Comparison of ENCODE assay signal across 1 cellular context in genomic region chr16:2867987-2868789, GRCh38.
TF ChIP-seq lines count a peak whose summit lies in the region.

No MANE protein-coding gene starts in this region.

TF ChIP-seq in GM12878, 131 proteins besides CTCF, POLR2A, EP300 and RAD21 (continues in another document):
- no peak for TF ChIP-seq USF1 (IDR thresholded peaks at IDR 0.05; ENCODE audit: borderline replicate concordance, extremely low read length, insufficient read depth, low read depth, low read length)
- 0 out of 2 replicates have a peak, but pooled peaks have one; percentile 5 for TF ChIP-seq RFX5 (IDR thresholded peaks at IDR 0.05; ENCODE audit: low read depth, low read length)
- peak; percentile 45; the same call in 1 of the 2 replicates for TF ChIP-seq NFIC (IDR thresholded peaks at IDR 0.05; ENCODE audit: low read depth, low read length)
- TF ChIP-seq GABPA (IDR thresholded peaks at IDR 0.05; ENCODE audit: low read depth): peak; percentile 94
- TF ChIP-seq EZH2 (IDR thresholded peaks at IDR 0.05; ENCODE audit: borderline replicate concordance, control insufficient read depth, low read depth, low read length): no peak
- TF ChIP-seq SIX5 (IDR thresholded peaks at IDR 0.05; ENCODE audit: low read depth, low read length, severe bottlenecking): peak; percentile 24
- peak; percentile 94 for TF ChIP-seq MTA2 (IDR thresholded peaks at IDR 0.05; ENCODE audit: low read depth)
- TF ChIP-seq PBX3 (IDR thresholded peaks at IDR 0.05; ENCODE audit: insufficient replicate concordance, low read depth, low read length): no peak
- peak; percentile 67; the same call in 1 of the 2 replicates for TF ChIP-seq TCF12 (IDR thresholded peaks at IDR 0.05; ENCODE audit: low read depth, low read length)
- TF ChIP-seq CBX3 (IDR thresholded peaks at IDR 0.05; ENCODE audit: borderline replicate concordance, low read depth): no peak
- TF ChIP-seq POU2F2 (IDR thresholded peaks at IDR 0.05; ENCODE audit: borderline replicate concordance, low read depth, low read length): peak; percentile 75; the same call in 1 of the 3 replicates
- TF ChIP-seq ZNF687 (IDR thresholded peaks at IDR 0.05): peak; percentile 99
- peak; percentile 59 for TF ChIP-seq NKRF (conservative IDR thresholded peaks at IDR 0.05)
- TF ChIP-seq KAT2A (conservative IDR thresholded peaks at IDR 0.05; ENCODE audit: control insufficient read depth, low read depth, low read length): no peak
- no peak for TF ChIP-seq ZNF274 (IDR thresholded peaks at IDR 0.05; ENCODE audit: insufficient read depth, insufficient read length)
- no peak for TF ChIP-seq JUND (IDR thresholded peaks at IDR 0.05; ENCODE audit: low read depth, low read length)
- TF ChIP-seq CBX5 (IDR thresholded peaks at IDR 0.05; ENCODE audit: low read depth): peak; percentile 63; the same call in 1 of the 2 replicates
- peak; percentile 72; the same call in 1 of the 2 replicates for TF ChIP-seq ESRRA (IDR thresholded peaks at IDR 0.05; ENCODE audit: low read length)
- no peak for TF ChIP-seq BCLAF1 (IDR thresholded peaks at IDR 0.05)
- peak; percentile 68 for TF ChIP-seq NR2F1 (conservative IDR thresholded peaks at IDR 0.05)
- TF ChIP-seq BHLHE40 (IDR thresholded peaks at IDR 0.05; ENCODE audit: borderline replicate concordance in 1 of 2, low read depth in 2 of 2, low read length in 1 of 2): peak in 1 of 2 experiments; percentile 43; a peak in 2 of 4 replicates
- TF ChIP-seq SUPT20H (IDR thresholded peaks at IDR 0.05; ENCODE audit: borderline replicate concordance, control insufficient read depth, low read depth, low read length): no peak
- TF ChIP-seq KLF5 (IDR thresholded peaks at IDR 0.05; ENCODE audit: partially characterized antibody): no peak
- peak; percentile 92; the same call in 1 of the 2 replicates for TF ChIP-seq LARP7 (IDR thresholded peaks at IDR 0.05)
- TF ChIP-seq DPF2 (IDR thresholded peaks at IDR 0.05): peak; percentile 78
- TF ChIP-seq SMARCA5 (IDR thresholded peaks at IDR 0.05): peak; percentile 64
- no peak; the same call in 1 of the 2 replicates for TF ChIP-seq HDAC2 (IDR thresholded peaks at IDR 0.05)
- TF ChIP-seq ZBTB11 (CRISPR knock-in tag; IDR thresholded peaks at IDR 0.05): peak; percentile 35; the same call in 1 of the 2 replicates
- TF ChIP-seq GATAD2B (conservative IDR thresholded peaks at IDR 0.05; ENCODE audit: low read depth): peak; percentile 95
- peak; percentile 76 for TF ChIP-seq CREB1 (IDR thresholded peaks at IDR 0.05; ENCODE audit: low read depth)
- TF ChIP-seq MAX (IDR thresholded peaks at IDR 0.05; ENCODE audit: low read depth, low read length): peak; percentile 59; the same call in 1 of the 2 replicates
- no peak for TF ChIP-seq MYC (IDR thresholded peaks at IDR 0.05; ENCODE audit: insufficient read depth, insufficient read length, insufficient replicate concordance, low read length, severe bottlenecking)
- TF ChIP-seq SUZ12 (IDR thresholded peaks at IDR 0.05; ENCODE audit: unreplicated experiment): no peak
- TF ChIP-seq YBX1 (IDR thresholded peaks at IDR 0.05): no peak
- peak; percentile 52 for TF ChIP-seq MEF2B (IDR thresholded peaks at IDR 0.05; ENCODE audit: partially characterized antibody, poor library complexity, severe bottlenecking)
- peak in 1 of 2 experiments; percentile 18; a peak in 1 of 4 replicates for TF ChIP-seq ETV6 (conservative IDR thresholded peaks at IDR 0.05 in 1 of 2, IDR thresholded peaks at IDR 0.05 in 1 of 2; ENCODE audit: borderline replicate concordance in 1 of 2, low read depth in 1 of 2)
- TF ChIP-seq CUX1 (IDR thresholded peaks at IDR 0.05; ENCODE audit: insufficient replicate concordance, low read depth, low read length): no peak
- peak; percentile 12 for TF ChIP-seq RELA (IDR thresholded peaks at IDR 0.05; ENCODE audit: borderline replicate concordance, partially characterized antibody)
- no peak; the same call in 1 of the 2 replicates for TF ChIP-seq SREBF2 (IDR thresholded peaks at IDR 0.05; ENCODE audit: low read length)
- 0 out of 2 replicates have a peak, but pooled peaks have one; percentile 39 for TF ChIP-seq MXI1 (IDR thresholded peaks at IDR 0.05; ENCODE audit: low read depth, low read length)
- TF ChIP-seq RUNX3 (IDR thresholded peaks at IDR 0.05; ENCODE audit: low read length): peak; percentile 93
